ENCODE assay signal across 20 cellular contexts in genomic region chr12:9363145-9363544, GRCh38.
DNase-seq lines count a peak whose midpoint lies in the region; ATAC-seq, FAIRE-seq and TF ChIP-seq lines count a peak whose summit lies in the region.
"Had no signal": no experiment of that assay in that cellular context is flagged by ENCODE, and none has a peak within 500 bp of the region (broad histone marks: within the 10 kb centered on the region; RNA-seq: fewer than 3 reads in every experiment).

No MANE protein-coding gene starts in this region.

- TF ChIP-seq CTCF in foreskin keratinocyte (conservative IDR thresholded peaks at IDR 0.05) (no peak), sigmoid colon (IDR thresholded peaks at IDR 0.05) (no peak)

- H3K36me3 Mint-ChIP-seq in activated CD4-positive, alpha-beta T cell treated with anti-CD3 and anti-CD28 coated beads for 36 hours (ENCODE audit: low read depth): no peaks in the 10 kb centered on the region
- H3K36me3 Mint-ChIP-seq: CD4-positive, alpha-beta memory T cell had no signal

- 76 to 78% methylated on average over 6 of the region's 6 CpGs for WGBS in sigmoid colon, 2 donors

- H3K4me1 Mint-ChIP-seq in activated CD4-positive, alpha-beta T cell treated with anti-CD3 and anti-CD28 coated beads for 36 hours: peaks cover 36% of the 10 kb centered on the region

- H3K9me3 ChIP-seq in sigmoid colon: no peaks in the 10 kb centered on the region
- H3K9me3 ChIP-seq: mucosa of descending colon had no signal

- H3K27ac ChIP-seq in foreskin keratinocyte: peak overlapping the region; percentile 92
- no peak overlapping the region for H3K27ac ChIP-seq in sigmoid colon

- DNase-seq in activated CD4-positive, alpha-beta T cell treated with anti-CD3 and anti-CD28 coated beads for 36 hours: peak; percentile 41
- DNase-seq in activated CD4-positive, alpha-beta T cell treated with anti-CD3 and anti-CD28 coated beads for 1 hour: no peak
- no peak for DNase-seq in GM12891 (ENCODE audit: insufficient read length, low spot score)
- peak; percentile 5 to 28 for DNase-seq in activated CD4-positive, alpha-beta T cell treated with anti-CD3 and anti-CD28 coated beads, Interleukin-2, amount 50 U/mL, for 48 hours
- DNase-seq in foreskin keratinocyte: peak; percentile 40 to 73
- DNase-seq in sigmoid colon: no peak
- DNase-seq: amygdala; CD4-positive, alpha-beta memory T cell; foreskin melanocyte; Kasumi-1; left cardiac atrium; mucosa of descending colon; NCI-H1105 treated with DMSO at 0.1 percent for 48 hours; NCI-H774; nucleus accumbens; RPMI8226; trophoblast cell had no signal

- no peaks in the 10 kb centered on the region for H3K9me3 Mint-ChIP-seq in activated CD4-positive, alpha-beta T cell treated with anti-CD3 and anti-CD28 coated beads for 36 hours (ENCODE audit: low read depth)
- H3K9me3 Mint-ChIP-seq: CD4-positive, alpha-beta memory T cell had no signal

- CTCF ChIA-PET in activated CD4-positive, alpha-beta T cell treated with anti-CD3 and anti-CD28 coated beads for 36 hours (lab: Charles Lee): interaction anchor here (0.6 kb wide), 1 partner anchor 32 kb away, joined by 3 read pairs; no protein-coding TSS in a partner anchor

- TF ChIP-seq POLR2A in GM12891 (IDR thresholded peaks at IDR 0.05; ENCODE audit: low read depth, low read length): no peak; the same call in 1 of the 2 replicates
- no peak for TF ChIP-seq POLR2A in sigmoid colon (IDR thresholded peaks at IDR 0.05)

- POLR2A ChIA-PET in activated CD4-positive, alpha-beta T cell treated with anti-CD3 and anti-CD28 coated beads for 36 hours (lab: Charles Lee): no interaction called here

- no peaks in the 10 kb centered on the region for H3K36me3 ChIP-seq in sigmoid colon

- peaks cover 3% of the 10 kb centered on the region for H3K27me3 ChIP-seq in foreskin keratinocyte
- H3K27me3 ChIP-seq in sigmoid colon: no peaks in the 10 kb centered on the region

- no peak for TF ChIP-seq EP300 in sigmoid colon (IDR thresholded peaks at IDR 0.05)

- H3K27ac Mint-ChIP-seq in activated CD4-positive, alpha-beta T cell treated with anti-CD3 and anti-CD28 coated beads for 36 hours: no peak overlapping the region

- H3K27me3 Mint-ChIP-seq in activated CD4-positive, alpha-beta T cell treated with anti-CD3 and anti-CD28 coated beads for 36 hours: peaks cover 7% of the 10 kb centered on the region

- intact Hi-C loops in activated CD4-positive, alpha-beta T cell treated with anti-CD3 and anti-CD28 coated beads for 36 hours (cut with DNase I, micrococcal nuclease): no loop called here
- intact Hi-C loops in sigmoid colon (cut with DNase I): no loop called here

- H3K4me3 ChIP-seq in sigmoid colon: no peak overlapping the region
- H3K4me3 ChIP-seq: mucosa of descending colon had no signal

- peak; percentile 90 for FAIRE-seq in GM12891 (lab: Jason Lieb, UNC)
- FAIRE-seq: A204.1 had no signal

- peaks cover 6% of the 10 kb centered on the region for H3K4me1 ChIP-seq in foreskin keratinocyte
- no peaks in the 10 kb centered on the region for H3K4me1 ChIP-seq in sigmoid colon

- ATAC-seq in activated CD4-positive, alpha-beta T cell treated with anti-CD3 and anti-CD28 coated beads for 36 hours: peak; percentile 51
- ATAC-seq in foreskin keratinocyte: peak; percentile 46
- ATAC-seq in HG03439 (IDR thresholded peaks at IDR 0.05; ENCODE audit: unreplicated experiment): no peak
- no peak for ATAC-seq in HG02981 (IDR thresholded peaks at IDR 0.05; ENCODE audit: unreplicated experiment)
- ATAC-seq: left cardiac atrium, mucosa of descending colon had no signal

- no peak overlapping the region for H3K4me3 Mint-ChIP-seq in activated CD4-positive, alpha-beta T cell treated with anti-CD3 and anti-CD28 coated beads for 36 hours

TF ChIP-seq in GM12891, 5 proteins besides CTCF, POLR2A, EP300 and RAD21:
- TF ChIP-seq PAX5 (IDR thresholded peaks at IDR 0.05; ENCODE audit: insufficient read depth, low read length, severe bottlenecking): no peak
- TF ChIP-seq POLR2AphosphoS5 (IDR thresholded peaks at IDR 0.05; ENCODE audit: low read depth, low read length): peak; percentile 42; the same call in 1 of the 2 replicates
- 0 out of 2 replicates have a peak, but pooled peaks have one; percentile 23 for TF ChIP-seq POU2F2 (IDR thresholded peaks at IDR 0.05; ENCODE audit: low read depth, low read length)
TF ChIP-seq in GM12891: peak in this region for 2.

Comparison
In these comparisons a context has a peak if more than half of its experiments do, and no peak if none do; other contexts are left out.
1. DNase-seq: peak in activated CD4-positive, alpha-beta T cell treated with anti-CD3 and anti-CD28 coated beads for 36 hours (single experiment), activated CD4-positive, alpha-beta T cell treated with anti-CD3 and anti-CD28 coated beads, Interleukin-2, amount 50 U/mL, for 48 hours (2 of 2) and foreskin keratinocyte (2 of 2); none in activated CD4-positive, alpha-beta T cell treated with anti-CD3 and anti-CD28 coated beads for 1 hour (single experiment), GM12891 (single experiment) and sigmoid colon (single experiment).
2. ATAC-seq: peak in activated CD4-positive, alpha-beta T cell treated with anti-CD3 and anti-CD28 coated beads for 36 hours (single experiment) and foreskin keratinocyte (single experiment); none in HG03439 (single experiment) and HG02981 (single experiment).